In genomic region chr7:143419880-143420279, GRCh38 we compare ENCODE assay signal across 30 cellular contexts. TPM values are rescaled to one million over a fixed set of nuclear protein-coding genes. Genes with fewer than 3 reads are reported as not detected.
DNase-seq lines count a peak whose midpoint lies in the region; TF ChIP-seq lines count a peak whose summit lies in the region.
"Had no signal": no experiment of that assay in that cellular context is flagged by ENCODE, and none has a peak within 500 bp of the region (broad histone marks: within the 10 kb centered on the region; RNA-seq: fewer than 3 reads in every experiment).

No MANE protein-coding gene starts in this region.

- H3K4me3 ChIP-seq in prostate gland = no peak overlapping the region
- H3K4me3 ChIP-seq: smooth muscle cell, uterus had no signal

- DNase-seq in NCI-H345 (lab: John Stamatoyannopoulos, UW) (peak; percentile 44), NCI-H345 treated with DMSO at 0.1 percent for 48 hours (lab: John Stamatoyannopoulos, UW; ENCODE audit: unreplicated experiment) (no peak), LoVo (ENCODE audit: low spot score) (peak; percentile 45), dermis blood vessel endothelial cell (peak; percentile 26), prostate gland (ENCODE audit: low spot score) (peak; percentile 91), DMS114 treated with DMSO at 0.1 percent for 48 hours (lab: John Stamatoyannopoulos, UW; ENCODE audit: unreplicated experiment) (no peak), Kasumi-1 (lab: John Stamatoyannopoulos, UW) (no peak), GM10266 (ENCODE audit: extremely low spot score) (no peak)
- DNase-seq: activated CD4-positive, CD25-positive, alpha-beta regulatory T cell treated with anti-CD3 and anti-CD28 coated beads, Interleukin-2, amount 50 U/mL, for 72 hours; activated CD8-positive, alpha-beta T cell treated with anti-CD3 and anti-CD28 coated beads, Interleukin-2, amount 10 ng/mL, durations not matched to agents 7 days and 5 days; activated effector memory CD4-positive, alpha-beta T cell treated with Interleukin-2 at 50 U/mL for 16 hours; activated naive CD8-positive, alpha-beta T cell treated with anti-CD3 and anti-CD28 coated beads, Interleukin-2, amount 50 U/mL, for 24 hours; activated T-cell treated with anti-CD3 and anti-CD28 coated beads for 4 hours; effector CD4-positive, alpha-beta T cell; erythroblast; H9; head of caudate nucleus; kidney glomerular epithelial cell; NCI-H1436 treated with DMSO at 0.1 percent for 48 hours; NCI-H2227 treated with DMSO at 0.1 percent for 48 hours; SIG-M5; SW 1271; uterus had no signal

- peak overlapping the region in 1 of 2 donors; percentile 38 for H3K27ac ChIP-seq in prostate gland
- H3K27ac ChIP-seq: HL-60, neutrophil, uterus had no signal

- no peak for TF ChIP-seq CTCF in prostate gland (IDR thresholded peaks at IDR 0.05)
- no peak for TF ChIP-seq CTCF in GM10266 (IDR thresholded peaks at IDR 0.05; ENCODE audit: control insufficient read depth, insufficient read depth, low read depth, missing control alignments)

- H3K36me3 ChIP-seq in prostate gland = no peaks in the 10 kb centered on the region
- H3K36me3 ChIP-seq: neutrophil, uterus had no signal

- no peaks in the 10 kb centered on the region for H3K9me3 ChIP-seq in prostate gland
- H3K9me3 ChIP-seq: neutrophil, uterus had no signal

- no peaks in the 10 kb centered on the region for H3K27me3 ChIP-seq in prostate gland (replicated peaks; ENCODE audit: insufficient read depth)
- H3K27me3 ChIP-seq: neutrophil, uterus had no signal

- H3K4me1 ChIP-seq in prostate gland (replicated peaks) = no peaks in the 10 kb centered on the region
- H3K4me1 ChIP-seq: uterus had no signal

- no peak for TF ChIP-seq POLR2A in prostate gland (IDR thresholded peaks at IDR 0.05)

- intact Hi-C loops in prostate gland (cut with DNase I) = loop anchor here (5.0 kb wide), 3 partner anchors 43 to 178 kb away; no protein-coding TSS in a partner anchor

- 16% methylated on average over 4 of the region's 4 CpGs for WGBS in prostate gland

RNA-seq across cellular contexts. Expression of gene EPHA1, which starts 11.2 kb away (rescaled TPM):
- 0.09 TPM in 1 of 2 replicates, not detected in the other for total RNA-seq in dermis blood vessel endothelial cell
- total RNA-seq in prostate gland = 10 to 100 TPM; 10.5 to 15.7 TPM
- total RNA-seq: Daoy, fibroblast of villous mesenchyme had no signal

RNA-seq across cellular contexts. Expression of gene TAS2R60, which starts 23.4 kb away (rescaled TPM):
- total RNA-seq in dermis blood vessel endothelial cell = not detected in 2 replicates
- total RNA-seq in prostate gland = not detected
- total RNA-seq: cerebellum, Daoy, fibroblast of villous mesenchyme, H9, M059J, smooth muscle cell had no signal

RNA-seq across cellular contexts. Expression of gene ZYX, which starts 38.7 kb away (rescaled TPM):
- total RNA-seq in dermis blood vessel endothelial cell = 26.2 and 57.2 TPM in 2 replicates
- total RNA-seq in prostate gland = 100 to 1,000 TPM in 1 of 2 donors, 10 to 100 TPM in 1; 55.8 to 256 TPM

RNA-seq across cellular contexts. Expression of gene FAM131B, which starts 57.4 kb away (rescaled TPM):
- 0.23 and 0.51 TPM in 2 replicates for total RNA-seq in dermis blood vessel endothelial cell
- total RNA-seq in prostate gland = 1 to 10 TPM in 1 of 2 donors, under 1 TPM in 1; 0.32 to 1.2 TPM

RNA-seq across cellular contexts. Expression of gene TAS2R41, which starts 57.8 kb away (rescaled TPM):
- total RNA-seq in dermis blood vessel endothelial cell (not detected in 2 replicates), prostate gland (1 to 10 TPM in 1 of 2 donors, not detected in 1; 2.7 TPM)
- total RNA-seq: activated CD8-positive, alpha-beta T cell treated with anti-CD3 and anti-CD28 coated beads, Interleukin-2, amount 10 ng/mL, durations not matched to agents 7 days and 5 days; cerebellum; Daoy; fibroblast of villous mesenchyme; H9; M059J; smooth muscle cell had no signal

Comparison
In these comparisons a context has a peak if more than half of its experiments do, and no peak if none do; other contexts are left out.
1. DNase-seq: peak in NCI-H345 (single experiment), LoVo (single experiment), dermis blood vessel endothelial cell (single experiment) and prostate gland (single experiment); none in NCI-H345 treated with DMSO at 0.1 percent for 48 hours (single experiment), DMS114 treated with DMSO at 0.1 percent for 48 hours (single experiment), Kasumi-1 (0 of 2) and GM10266 (single experiment).
2. RNA of gene EPHA1, which starts 11.2 kb away (total RNA-seq): 10.5 to 15.7 TPM in prostate gland; 0.09 TPM in dermis blood vessel endothelial cell; every median in the first group is over 10 times any median in the second.